17 cellular contexts compared by ENCODE assay signal in genomic region chr6:126112171-126112632, GRCh38.
DNase-seq lines count a peak whose midpoint lies in the region; ATAC-seq, FAIRE-seq and TF ChIP-seq lines count a peak whose summit lies in the region.
"Had no signal": no experiment of that assay in that cellular context is flagged by ENCODE, and none has a peak within 500 bp of the region (broad histone marks: within the 10 kb centered on the region; RNA-seq: fewer than 3 reads in every experiment).

No MANE protein-coding gene starts in this region.

- ATAC-seq in HG03280 (IDR thresholded peaks at IDR 0.05; ENCODE audit: unreplicated experiment) (no peak), HG03520 (IDR thresholded peaks at IDR 0.05; ENCODE audit: unreplicated experiment) (no peak)

- H3K4me3 ChIP-seq in PC-9: no peak overlapping the region
- no peak overlapping the region for H3K4me3 ChIP-seq in fibroblast of mammary gland (ENCODE audit: control insufficient read depth, low read depth, low read length)
- no peak overlapping the region for H3K4me3 ChIP-seq in osteoblast (ENCODE audit: insufficient read depth, low read length)
- H3K4me3 ChIP-seq: ovary, SJCRH30, testis had no signal

- H3K36me3 ChIP-seq in PC-9 (ENCODE audit: low read depth): no peaks in the 10 kb centered on the region
- H3K36me3 ChIP-seq in osteoblast (ENCODE audit: insufficient read depth, low read length): no peaks in the 10 kb centered on the region
- H3K36me3 ChIP-seq: ovary, SJCRH30 had no signal

- BruUV-seq in PC-9 (replicated peaks; lab: Mats Ljungman, UMichigan): no TSS peak

- H2AFZ ChIP-seq in PC-9 (no peak overlapping the region), osteoblast (ENCODE audit: low read length) (no peak overlapping the region)

- H3K27me3 ChIP-seq in PC-9 (ENCODE audit: insufficient read depth, low read depth): no peaks in the 10 kb centered on the region
- no peaks in the 10 kb centered on the region for H3K27me3 ChIP-seq in osteoblast (ENCODE audit: insufficient read depth, low read length)
- H3K27me3 ChIP-seq: ovary, SJCRH30, testis had no signal

- no peak for FAIRE-seq in H54 (lab: Jason Lieb, UNC)

- H3K4me1 ChIP-seq in PC-9 (replicated peaks; ENCODE audit: insufficient read depth) (no peaks in the 10 kb centered on the region), osteoblast (ENCODE audit: insufficient read depth, low read length) (peaks cover 12% of the 10 kb centered on the region)
- H3K4me1 ChIP-seq: SJCRH30, testis had no signal

- intact Hi-C loops in PC-9 (cut with micrococcal nuclease; ENCODE audit: unreplicated experiment): no loop called here

- H3K27ac ChIP-seq in PC-9 (no peak overlapping the region), osteoblast (ENCODE audit: low read depth, low read length) (no peak overlapping the region)
- H3K27ac ChIP-seq: 22Rv1, ovary, SJCRH30, testis had no signal

- no peak overlapping the region for H3K4me2 ChIP-seq in PC-9
- H3K4me2 ChIP-seq in osteoblast (ENCODE audit: insufficient read depth, low read length): no peak overlapping the region

- H3K79me2 ChIP-seq in PC-9 (ENCODE audit: low read depth) (no peaks in the 10 kb centered on the region), osteoblast (ENCODE audit: insufficient read depth, low read length) (no peaks in the 10 kb centered on the region)

- H3F3A ChIP-seq in PC-9 (ENCODE audit: insufficient read depth, low read depth): no peaks in the 10 kb centered on the region

- TF ChIP-seq CTCF in PC-9 (conservative IDR thresholded peaks at IDR 0.05): no peak
- TF ChIP-seq CTCF in fibroblast of mammary gland (conservative IDR thresholded peaks at IDR 0.05; ENCODE audit: control insufficient read depth, insufficient read depth, low read depth, low read length): no peak
- TF ChIP-seq CTCF in osteoblast (IDR thresholded peaks at IDR 0.05; ENCODE audit: extremely low read depth, low read depth, low read length): no peak

- POLR2A ChIA-PET in PC-9 (lab: Charles Lee; ENCODE audit: unreplicated experiment): interaction anchor here (0.6 kb wide), 1 partner anchor 46 kb away, joined by 5 read pairs; no protein-coding TSS in a partner anchor

- CTCF ChIA-PET in PC-9 (lab: Charles Lee): no interaction called here

- H4K20me1 ChIP-seq in PC-9 (ENCODE audit: insufficient read depth) (no peaks in the 10 kb centered on the region), osteoblast (ENCODE audit: insufficient read depth, low read length) (no peaks in the 10 kb centered on the region)

- DNase-seq in DMS 273 (lab: John Stamatoyannopoulos, UW; ENCODE audit: unreplicated experiment): peak; percentile 4
- DNase-seq in DMS 273 treated with DMSO at 0.1 percent for 48 hours (lab: John Stamatoyannopoulos, UW): no peak
- peak; percentile 16 to 74 for DNase-seq in PC-9
- peak; percentile 23 for DNase-seq in fibroblast of mammary gland (ENCODE audit: low read depth)
- peak; percentile 71 for DNase-seq in osteoblast (ENCODE audit: insufficient read length, low spot score, missing footprints)
- no peak for DNase-seq in H54 (ENCODE audit: insufficient read length, low spot score)
- DNase-seq: COR-L47; endodermal cell; NCI-H1417 treated with DMSO at 0.1 percent for 48 hours; NCI-H526; ovary; SJCRH30; stimulated activated CD4-positive, alpha-beta T cell treated with anti-CD3 and anti-CD28 coated beads, Interleukin-15, amount 100 ng/mL, for 24 hours; testis had no signal

- H3K9me3 ChIP-seq in PC-9 (ENCODE audit: insufficient read depth, low read depth) (no peaks in the 10 kb centered on the region), osteoblast (ENCODE audit: low read depth, low read length) (no peaks in the 10 kb centered on the region)
- H3K9me3 ChIP-seq: ovary, SJCRH30, testis had no signal

- peaks cover 6% of the 10 kb centered on the region; the same call in 1 of the 2 replicates for H3K9me2 ChIP-seq in PC-9 (ENCODE audit: insufficient read depth)

- TF ChIP-seq POLR2A in H54 (IDR thresholded peaks at IDR 0.05; ENCODE audit: low read depth, low read length): no peak

Comparison
In these comparisons a context has a peak if more than half of its experiments do, and no peak if none do; other contexts are left out.
1. DNase-seq: peak in DMS 273 (single experiment), PC-9 (2 of 2), fibroblast of mammary gland (single experiment) and osteoblast (single experiment); none in DMS 273 treated with DMSO at 0.1 percent for 48 hours (single experiment) and H54 (single experiment).